ENCODE assay signal across 1 cellular context in genomic region chr2:127810637-127811396, GRCh38.
A peak's percentile ranks its signal among the peaks of the same experiment; 100 is the strongest.
TF ChIP-seq lines count a peak whose summit lies in the region.

Gene WDR33, minus strand, starts transcription at chr2:127811171. Its CDS starts 40,190 bp downstream, at chr2:127770981.

TF ChIP-seq in K562, 482 proteins besides CTCF, POLR2A, EP300 and RAD21 (continued from another document and continues in another):
- TF ChIP-seq DPF2 (IDR thresholded peaks at IDR 0.05) (0 out of 2 replicates have a peak, but pooled peaks have one; percentile 0), DMBX1 (CRISPR knock-in tag; IDR thresholded peaks at IDR 0.05; ENCODE audit: borderline replicate concordance) (0 out of 2 replicates have a peak, but pooled peaks have one; percentile 11), ID3 (CRISPR knock-in tag; IDR thresholded peaks at IDR 0.05) (no peak), ID3 (tag; IDR thresholded peaks at IDR 0.05) (peak; percentile 60), CCNT2 (IDR thresholded peaks at IDR 0.05; ENCODE audit: borderline replicate concordance, extremely low read depth, insufficient read length, low read depth, low read length) (peak; percentile 43), EHMT2 (IDR thresholded peaks at IDR 0.05) (0 out of 2 replicates have a peak, but pooled peaks have one; percentile 36), ARNT (IDR thresholded peaks at IDR 0.05) (no peak), PHF20 (IDR thresholded peaks at IDR 0.05; ENCODE audit: partially characterized antibody) (peak; percentile 58), HEY1 (CRISPR knock-in tag; IDR thresholded peaks at IDR 0.05; ENCODE audit: borderline replicate concordance) (no peak), C11orf30 (IDR thresholded peaks at IDR 0.05; ENCODE audit: low read depth) (peak; percentile 70), BRD9 (IDR thresholded peaks at IDR 0.05; ENCODE audit: low read depth, partially characterized antibody) (peak; percentile 23), ZNF778 (CRISPR knock-in tag; IDR thresholded peaks at IDR 0.05) (no peak), RFX5 (IDR thresholded peaks at IDR 0.05; ENCODE audit: low read depth, low read length) (no peak), PCBP1 (IDR thresholded peaks at IDR 0.05; ENCODE audit: low read depth, low read length, poor library complexity, severe bottlenecking) (peak; percentile 59), RBFOX2 (IDR thresholded peaks at IDR 0.05; ENCODE audit: low read depth, low read length) (peak; percentile 99), ARID1B (IDR thresholded peaks at IDR 0.05) (peak; percentile 23), MYC (IDR thresholded peaks at IDR 0.05; ENCODE audit: low read depth, low read length) (peak; percentile 72), MYC (CRISPR knock-in tag; IDR thresholded peaks at IDR 0.05; ENCODE audit: borderline replicate concordance, low read depth) (peak; percentile 70; the same call in 1 of the 2 replicates), ZNF3 (CRISPR knock-in tag; IDR thresholded peaks at IDR 0.05) (no peak), ZEB2 (IDR thresholded peaks at IDR 0.05) (peak; percentile 28; the same call in 1 of the 2 replicates), NFIX (CRISPR knock-in tag; IDR thresholded peaks at IDR 0.05; ENCODE audit: low read depth) (no peak), POLR2G (IDR thresholded peaks at IDR 0.05; ENCODE audit: low read depth, low read length) (peak; percentile 97), ETV6 (IDR thresholded peaks at IDR 0.05; ENCODE audit: borderline replicate concordance in 1 of 2, low read depth in 2 of 2, low read length in 1 of 2) (no peak), ETV6 (CRISPR knock-in tag; IDR thresholded peaks at IDR 0.05; ENCODE audit: borderline replicate concordance) (no peak), RBM34 (IDR thresholded peaks at IDR 0.05; ENCODE audit: borderline replicate concordance, insufficient read depth, low read length) (no peak), HDAC1 (IDR thresholded peaks at IDR 0.05) (peak in 1 of 2 experiments; percentile 75; a peak in 2 of 4 replicates), POLR2B (IDR thresholded peaks at IDR 0.05; ENCODE audit: low read depth, partially characterized antibody) (peak; percentile 92), SIN3A (IDR thresholded peaks at IDR 0.05; ENCODE audit: borderline replicate concordance in 2 of 2, control insufficient read depth in 1 of 2, low read depth in 2 of 2, low read length in 2 of 2) (peak in 1 of 2 experiments; percentile 29; a peak in 1 of 4 replicates), ZBTB17 (CRISPR knock-in tag; IDR thresholded peaks at IDR 0.05) (peak; percentile 77), TEAD1 (CRISPR knock-in tag; IDR thresholded peaks at IDR 0.05) (peak in 1 of 2 experiments; percentile 81; a peak in 3 of 4 replicates), ARID2 (IDR thresholded peaks at IDR 0.05) (no peak), STAT5A (IDR thresholded peaks at IDR 0.05; ENCODE audit: borderline replicate concordance, low read length) (no peak), MAZ (CRISPR knock-in tag; conservative IDR thresholded peaks at IDR 0.05 in 1 of 2, IDR thresholded peaks at IDR 0.05 in 1 of 2) (peak; percentile 50 to 86; a peak in 3 of 4 replicates), ZNF431 (CRISPR knock-in tag; IDR thresholded peaks at IDR 0.05) (0 out of 2 replicates have a peak, but pooled peaks have one; percentile 56), HMGN3 (IDR thresholded peaks at IDR 0.05; ENCODE audit: borderline replicate concordance, extremely low read depth, insufficient read length, low read depth, low read length) (peak; percentile 71), MYBL2 (IDR thresholded peaks at IDR 0.05; ENCODE audit: low read depth) (peak; percentile 58; the same call in 1 of the 2 replicates), MYBL2 (CRISPR knock-in tag; IDR thresholded peaks at IDR 0.05; ENCODE audit: borderline replicate concordance) (no peak), GMEB1 (CRISPR knock-in tag; IDR thresholded peaks at IDR 0.05) (peak; percentile 98), ZNF212 (CRISPR knock-in tag; IDR thresholded peaks at IDR 0.05) (no peak), E2F4 (CRISPR knock-in tag; IDR thresholded peaks at IDR 0.05; ENCODE audit: low read depth) (peak; percentile 68; the same call in 1 of the 2 replicates), KAT8 (IDR thresholded peaks at IDR 0.05; ENCODE audit: low read depth) (peak; percentile 53; the same call in 1 of the 2 replicates), TBL1XR1 (IDR thresholded peaks at IDR 0.05; ENCODE audit: low read length in 2 of 2) (0 out of 4 replicates have a peak, but pooled peaks of 1 of the 2 experiments have one; percentile 13), THAP7 (CRISPR knock-in tag; IDR thresholded peaks at IDR 0.05) (no peak), SMARCE1 (IDR thresholded peaks at IDR 0.05) (0 out of 2 replicates have a peak, but pooled peaks have one; percentile 42), ZNF384 (IDR thresholded peaks at IDR 0.05; ENCODE audit: low read depth, low read length) (peak; percentile 76), MTA3 (IDR thresholded peaks at IDR 0.05; ENCODE audit: borderline replicate concordance) (0 out of 2 replicates have a peak, but pooled peaks have one; percentile 77), ZBTB9 (CRISPR knock-in tag; IDR thresholded peaks at IDR 0.05) (peak; percentile 87)
- TF ChIP-seq, protein P1, sequence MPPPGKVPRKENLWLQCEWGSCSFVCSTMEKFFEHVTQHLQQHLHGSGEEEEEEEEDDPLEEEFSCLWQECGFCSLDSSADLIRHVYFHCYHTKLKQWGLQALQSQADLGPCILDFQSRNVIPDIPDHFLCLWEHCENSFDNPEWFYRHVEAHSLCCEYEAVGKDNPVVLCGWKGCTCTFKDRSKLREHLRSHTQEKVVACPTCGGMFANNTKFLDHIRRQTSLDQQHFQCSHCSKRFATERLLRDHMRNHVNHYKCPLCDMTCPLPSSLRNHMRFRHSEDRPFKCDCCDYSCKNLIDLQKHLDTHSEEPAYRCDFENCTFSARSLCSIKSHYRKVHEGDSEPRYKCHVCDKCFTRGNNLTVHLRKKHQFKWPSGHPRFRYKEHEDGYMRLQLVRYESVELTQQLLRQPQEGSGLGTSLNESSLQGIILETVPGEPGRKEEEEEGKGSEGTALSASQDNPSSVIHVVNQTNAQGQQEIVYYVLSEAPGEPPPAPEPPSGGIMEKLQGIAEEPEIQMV (tag; conservative IDR thresholded peaks at IDR 0.05; ENCODE audit: low read depth), result no peak
- TF ChIP-seq, protein P2, sequence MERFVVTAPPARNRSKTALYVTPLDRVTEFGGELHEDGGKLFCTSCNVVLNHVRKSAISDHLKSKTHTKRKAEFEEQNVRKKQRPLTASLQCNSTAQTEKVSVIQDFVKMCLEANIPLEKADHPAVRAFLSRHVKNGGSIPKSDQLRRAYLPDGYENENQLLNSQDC (CRISPR knock-in tag; IDR thresholded peaks at IDR 0.05), result no peak
- TF ChIP-seq, protein P3, sequence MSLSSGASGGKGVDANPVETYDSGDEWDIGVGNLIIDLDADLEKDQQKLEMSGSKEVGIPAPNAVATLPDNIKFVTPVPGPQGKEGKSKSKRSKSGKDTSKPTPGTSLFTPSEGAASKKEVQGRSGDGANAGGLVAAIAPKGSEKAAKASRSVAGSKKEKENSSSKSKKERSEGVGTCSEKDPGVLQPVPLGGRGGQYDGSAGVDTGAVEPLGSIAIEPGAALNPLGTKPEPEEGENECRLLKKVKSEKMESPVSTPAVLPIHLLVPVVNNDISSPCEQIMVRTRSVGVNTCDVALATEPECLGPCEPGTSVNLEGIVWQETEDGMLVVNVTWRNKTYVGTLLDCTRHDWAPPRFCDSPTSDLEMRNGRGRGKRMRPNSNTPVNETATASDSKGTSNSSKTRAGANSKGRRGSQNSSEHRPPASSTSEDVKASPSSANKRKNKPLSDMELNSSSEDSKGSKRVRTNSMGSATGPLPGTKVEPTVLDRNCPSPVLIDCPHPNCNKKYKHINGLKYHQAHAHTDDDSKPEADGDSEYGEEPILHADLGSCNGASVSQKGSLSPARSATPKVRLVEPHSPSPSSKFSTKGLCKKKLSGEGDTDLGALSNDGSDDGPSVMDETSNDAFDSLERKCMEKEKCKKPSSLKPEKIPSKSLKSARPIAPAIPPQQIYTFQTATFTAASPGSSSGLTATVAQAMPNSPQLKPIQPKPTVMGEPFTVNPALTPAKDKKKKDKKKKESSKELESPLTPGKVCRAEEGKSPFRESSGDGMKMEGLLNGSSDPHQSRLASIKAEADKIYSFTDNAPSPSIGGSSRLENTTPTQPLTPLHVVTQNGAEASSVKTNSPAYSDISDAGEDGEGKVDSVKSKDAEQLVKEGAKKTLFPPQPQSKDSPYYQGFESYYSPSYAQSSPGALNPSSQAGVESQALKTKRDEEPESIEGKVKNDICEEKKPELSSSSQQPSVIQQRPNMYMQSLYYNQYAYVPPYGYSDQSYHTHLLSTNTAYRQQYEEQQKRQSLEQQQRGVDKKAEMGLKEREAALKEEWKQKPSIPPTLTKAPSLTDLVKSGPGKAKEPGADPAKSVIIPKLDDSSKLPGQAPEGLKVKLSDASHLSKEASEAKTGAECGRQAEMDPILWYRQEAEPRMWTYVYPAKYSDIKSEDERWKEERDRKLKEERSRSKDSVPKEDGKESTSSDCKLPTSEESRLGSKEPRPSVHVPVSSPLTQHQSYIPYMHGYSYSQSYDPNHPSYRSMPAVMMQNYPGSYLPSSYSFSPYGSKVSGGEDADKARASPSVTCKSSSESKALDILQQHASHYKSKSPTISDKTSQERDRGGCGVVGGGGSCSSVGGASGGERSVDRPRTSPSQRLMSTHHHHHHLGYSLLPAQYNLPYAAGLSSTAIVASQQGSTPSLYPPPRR (CRISPR knock-in tag; IDR thresholded peaks at IDR 0.05; ENCODE audit: borderline replicate concordance), result peak; percentile 67
- TF ChIP-seq, protein P4, sequence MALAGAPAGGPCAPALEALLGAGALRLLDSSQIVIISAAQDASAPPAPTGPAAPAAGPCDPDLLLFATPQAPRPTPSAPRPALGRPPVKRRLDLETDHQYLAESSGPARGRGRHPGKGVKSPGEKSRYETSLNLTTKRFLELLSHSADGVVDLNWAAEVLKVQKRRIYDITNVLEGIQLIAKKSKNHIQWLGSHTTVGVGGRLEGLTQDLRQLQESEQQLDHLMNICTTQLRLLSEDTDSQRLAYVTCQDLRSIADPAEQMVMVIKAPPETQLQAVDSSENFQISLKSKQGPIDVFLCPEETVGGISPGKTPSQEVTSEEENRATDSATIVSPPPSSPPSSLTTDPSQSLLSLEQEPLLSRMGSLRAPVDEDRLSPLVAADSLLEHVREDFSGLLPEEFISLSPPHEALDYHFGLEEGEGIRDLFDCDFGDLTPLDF (CRISPR knock-in tag; IDR thresholded peaks at IDR 0.05), result peak; percentile 66; the same call in 1 of the 2 replicates
- TF ChIP-seq, protein P5, sequence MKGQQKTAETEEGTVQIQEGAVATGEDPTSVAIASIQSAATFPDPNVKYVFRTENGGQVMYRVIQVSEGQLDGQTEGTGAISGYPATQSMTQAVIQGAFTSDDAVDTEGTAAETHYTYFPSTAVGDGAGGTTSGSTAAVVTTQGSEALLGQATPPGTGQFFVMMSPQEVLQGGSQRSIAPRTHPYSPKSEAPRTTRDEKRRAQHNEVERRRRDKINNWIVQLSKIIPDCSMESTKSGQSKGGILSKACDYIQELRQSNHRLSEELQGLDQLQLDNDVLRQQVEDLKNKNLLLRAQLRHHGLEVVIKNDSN (CRISPR knock-in tag; IDR thresholded peaks at IDR 0.05), result peak; percentile 77
- TF ChIP-seq, protein P6, sequence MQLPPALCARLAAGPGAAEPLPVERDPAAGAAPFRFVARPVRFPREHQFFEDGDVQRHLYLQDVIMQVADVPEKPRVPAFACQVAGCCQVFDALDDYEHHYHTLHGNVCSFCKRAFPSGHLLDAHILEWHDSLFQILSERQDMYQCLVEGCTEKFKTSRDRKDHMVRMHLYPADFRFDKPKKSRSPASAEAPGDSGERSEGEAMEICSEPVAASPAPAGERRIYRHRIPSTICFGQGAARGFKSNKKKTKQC (CRISPR knock-in tag; IDR thresholded peaks at IDR 0.05), result peak; percentile 45
